In genomic region chrX:153083238-153083923, GRCh38 we compare ENCODE assay signal across 3 cellular contexts. TPM values are rescaled to one million over a fixed set of nuclear protein-coding genes. Genes with fewer than 3 reads are reported as not detected.
"Had no signal": no experiment of that assay in that cellular context is flagged by ENCODE, and none has a peak within 500 bp of the region (broad histone marks: within the 10 kb centered on the region; RNA-seq: fewer than 3 reads in every experiment).

No MANE protein-coding gene starts in this region.

RNA-seq across cellular contexts. Expression of gene PNMA3, which starts 27.1 kb away (rescaled TPM):
- total RNA-seq: ascending aorta, dermis microvascular lymphatic vessel endothelial cell, endothelial cell of umbilical vein had no signal
- polyA plus RNA-seq: endothelial cell of umbilical vein had no signal
